In the genomic region with DNA sequence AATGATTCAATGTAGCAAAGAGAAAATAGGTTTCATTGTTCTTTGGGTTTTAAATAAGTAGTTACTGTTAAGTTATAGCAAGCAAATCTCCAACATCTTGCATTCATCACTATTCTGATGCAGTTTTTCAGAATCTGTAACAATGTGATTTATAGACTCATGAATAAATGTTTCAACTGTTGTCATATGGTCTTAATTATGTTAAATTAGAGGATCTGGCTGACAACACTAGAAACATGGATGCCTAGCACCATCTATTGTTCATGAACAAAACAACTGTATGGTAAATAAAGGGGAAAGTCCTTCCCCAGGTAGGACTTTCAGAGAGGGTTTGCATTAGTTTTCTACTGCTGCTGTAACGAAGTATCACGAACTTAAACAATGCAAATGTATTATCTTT, we compare ENCODE assay signal across 9 cellular contexts.
DNase-seq lines count a peak whose midpoint lies in the region; ATAC-seq and TF ChIP-seq lines count a peak whose summit lies in the region.
"Had no signal": no experiment of that assay in that cellular context is flagged by ENCODE, and none has a peak within 500 bp of the region (broad histone marks: within the 10 kb centered on the region; RNA-seq: fewer than 3 reads in every experiment).

No MANE protein-coding gene starts in this region.

- H3K9me3 ChIP-seq in smooth muscle cell (replicated peaks; ENCODE audit: low read depth), result no peaks in the 10 kb centered on the region
- no peaks in the 10 kb centered on the region for H3K9me3 ChIP-seq in esophagus squamous epithelium
- H3K9me3 ChIP-seq: upper lobe of left lung had no signal

- no peak overlapping the region for H2AFZ ChIP-seq in smooth muscle cell (ENCODE audit: low read depth)

- H3K36me3 ChIP-seq in smooth muscle cell (ENCODE audit: low read depth) (no peaks in the 10 kb centered on the region), esophagus squamous epithelium (no peaks in the 10 kb centered on the region)
- H3K36me3 ChIP-seq: upper lobe of left lung had no signal

- DNase-seq in NCI-H82 (lab: John Stamatoyannopoulos, UW) (peak; percentile 26), NCI-H82 treated with DMSO at 0.1 percent for 48 hours (lab: John Stamatoyannopoulos, UW; ENCODE audit: unreplicated experiment) (no peak), NCI-H1417 treated with DMSO at 0.1 percent for 48 hours (lab: John Stamatoyannopoulos, UW) (peak; percentile 7), choroid plexus epithelial cell (ENCODE audit: low read depth) (peak; percentile 42), smooth muscle cell (lab: John Stamatoyannopoulos, UW; ENCODE audit: unreplicated experiment) (no peak), esophagus squamous epithelium (lab: John Stamatoyannopoulos, UW) (no peak), NOMO-1 treated with dmso at 0.1 percent for 144 hours (lab: John Stamatoyannopoulos, UW; ENCODE audit: unreplicated experiment) (no peak)
- DNase-seq: upper lobe of left lung had no signal

- no peaks in the 10 kb centered on the region for H4K20me1 ChIP-seq in smooth muscle cell (ENCODE audit: low read depth)

- H3K9ac ChIP-seq in smooth muscle cell (ENCODE audit: low read depth), result no peak overlapping the region

- no peaks in the 10 kb centered on the region for H3K79me2 ChIP-seq in smooth muscle cell (ENCODE audit: low read depth)

- H3K4me2 ChIP-seq in smooth muscle cell, result no peak overlapping the region

- H3F3A ChIP-seq in smooth muscle cell (ENCODE audit: low read depth), result no peaks in the 10 kb centered on the region

- H3K27ac ChIP-seq in smooth muscle cell (ENCODE audit: low read depth), result no peak overlapping the region
- H3K27ac ChIP-seq in esophagus squamous epithelium, result no peak overlapping the region
- H3K27ac ChIP-seq: upper lobe of left lung had no signal

- TF ChIP-seq CTCF in choroid plexus epithelial cell (conservative IDR thresholded peaks at IDR 0.05; ENCODE audit: low read depth, low read length) (peak; percentile 32), smooth muscle cell (IDR thresholded peaks at IDR 0.05; ENCODE audit: borderline replicate concordance, insufficient read depth, poor library complexity, severe bottlenecking) (peak; percentile 50), esophagus squamous epithelium (IDR thresholded peaks at IDR 0.05) (peak in 1 of 6 experiments; percentile 14)

- intact Hi-C loops in esophagus squamous epithelium (cut with DNase I), result no loop called here

- TF ChIP-seq POLR2A in esophagus squamous epithelium (IDR thresholded peaks at IDR 0.05), result no peak

- H3K4me1 ChIP-seq in smooth muscle cell (ENCODE audit: low read depth) (peaks cover 27% of the 10 kb centered on the region), esophagus squamous epithelium (no peaks in the 10 kb centered on the region)

- WGBS in smooth muscle cell (ENCODE audit: low lambda C conversion rate), result 59% methylated on average over 2 of the region's 2 CpGs
- 51 to 83% methylated on average over 2 of the region's 2 CpGs for WGBS in esophagus squamous epithelium, 2 donors

- ATAC-seq in HG03135 (IDR thresholded peaks at IDR 0.05; ENCODE audit: unreplicated experiment), result no peak

- H3K27me3 ChIP-seq in smooth muscle cell (ENCODE audit: low read depth) (no peaks in the 10 kb centered on the region), esophagus squamous epithelium (no peaks in the 10 kb centered on the region)
- H3K27me3 ChIP-seq: upper lobe of left lung had no signal

- H3K4me3 ChIP-seq in choroid plexus epithelial cell (ENCODE audit: low read depth, low read length) (no peak overlapping the region), smooth muscle cell (no peak overlapping the region), esophagus squamous epithelium (no peak overlapping the region)
- H3K4me3 ChIP-seq: upper lobe of left lung had no signal

Comparison
In these comparisons a context has a peak if more than half of its experiments do, and no peak if none do; other contexts are left out.
1. DNase-seq: peak in NCI-H82 (single experiment), NCI-H1417 treated with DMSO at 0.1 percent for 48 hours (single experiment) and choroid plexus epithelial cell (single experiment); none in NCI-H82 treated with DMSO at 0.1 percent for 48 hours (single experiment), smooth muscle cell (single experiment), esophagus squamous epithelium (single experiment) and NOMO-1 treated with dmso at 0.1 percent for 144 hours (single experiment).